Comparison of ENCODE assay signal across 21 cellular contexts in genomic region chr20:61661025-61661424, GRCh38.
"Had no signal": no experiment of that assay in that cellular context is flagged by ENCODE, and none has a peak within 500 bp of the region (broad histone marks: within the 10 kb centered on the region; RNA-seq: fewer than 3 reads in every experiment).

No MANE protein-coding gene starts in this region.

- H3K27me3 ChIP-seq: colonic mucosa, hepatocyte, pancreas, thyroid gland had no signal

- H3K4me2 ChIP-seq: hepatocyte, smooth muscle cell had no signal

- DNase-seq: colonic mucosa; effector CD8-positive, alpha-beta T cell; endodermal cell; foreskin fibroblast; heart left ventricle; kidney; left cardiac atrium; lower lobe of right lung; naive thymus-derived CD8-positive, alpha-beta T cell; nephron progenitor cell; occipital lobe; stimulated activated CD4-positive, alpha-beta T cell treated with anti-CD3 and anti-CD28 coated beads, Interleukin-2, amount 100 ng/mL, for 24 hours; stimulated activated CD4-positive, alpha-beta T cell treated with anti-CD3 and anti-CD28 coated beads, Interleukin-4, amount 100 ng/mL, for 24 hours; stimulated activated naive CD4-positive, alpha-beta T cell treated with Interleukin-2 at 50 U/mL for 16 hours; stomach; thyroid gland had no signal

- H3K4me1 ChIP-seq: colonic mucosa, gastroesophageal sphincter, lower lobe of right lung, pancreas, stomach, thyroid gland had no signal

- H3K36me3 ChIP-seq: colonic mucosa, gastroesophageal sphincter, heart left ventricle, lower lobe of right lung, pancreas, stomach, thyroid gland had no signal

- H3K27ac ChIP-seq: colonic mucosa, epithelial cell of prostate, gastroesophageal sphincter, heart left ventricle, hepatocyte, lower lobe of right lung, pancreas, stomach, thyroid gland had no signal

- H3K4me3 ChIP-seq: colonic mucosa, gastroesophageal sphincter, heart left ventricle, hepatocyte, lower lobe of right lung, pancreas, smooth muscle cell, stomach, thyroid gland had no signal

- H3K9me3 ChIP-seq: colonic mucosa, gastroesophageal sphincter, heart left ventricle, lower lobe of right lung, pancreas, stomach, thyroid gland had no signal

- H2AFZ ChIP-seq: hepatocyte had no signal

- H3K79me2 ChIP-seq: hepatocyte had no signal
